Comparison of ENCODE assay signal across 16 cellular contexts in the genomic region with DNA sequence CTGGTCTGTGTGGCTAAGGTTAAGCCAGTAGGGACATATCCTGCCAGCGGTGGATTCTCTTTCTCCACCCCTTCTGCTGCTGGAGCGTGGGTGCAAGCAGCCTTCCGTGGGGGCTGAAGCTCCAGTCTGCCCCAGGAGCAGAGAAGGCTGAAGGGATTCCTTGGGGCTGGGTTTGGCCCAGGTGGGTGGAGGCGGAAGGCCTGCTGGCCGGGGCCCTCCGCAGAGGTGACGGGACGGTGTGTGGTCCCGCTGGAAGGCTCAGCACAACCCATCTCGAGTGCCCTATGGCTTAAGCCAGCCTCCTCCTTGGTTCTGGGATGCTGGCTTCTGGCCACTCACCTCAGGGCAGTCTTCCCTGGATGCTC.
"Had no signal": no experiment of that assay in that cellular context is flagged by ENCODE, and none has a peak within 500 bp of the region (broad histone marks: within the 10 kb centered on the region; RNA-seq: fewer than 3 reads in every experiment).

No MANE protein-coding gene starts in this region.

- H3K4me1 Mint-ChIP-seq: endodermal cell had no signal

- H3K4me2 ChIP-seq: neural progenitor cell had no signal

- H3K27ac ChIP-seq: epithelial cell of prostate, foreskin keratinocyte, neural progenitor cell had no signal

- H3K4me1 ChIP-seq: foreskin keratinocyte, neural progenitor cell had no signal

- H3K4me3 ChIP-seq: neural progenitor cell, uterus had no signal

- H3K9ac ChIP-seq: neural progenitor cell had no signal

- H3K27me3 ChIP-seq: foreskin keratinocyte, neural progenitor cell, uterus had no signal

- H3K9me3 Mint-ChIP-seq: activated naive CD4-positive, alpha-beta T cell treated with anti-CD3 and anti-CD28 coated beads, Interleukin-2, amount 50 U/mL, for 24 hours; activated T-cell treated with anti-CD3 and anti-CD28 coated beads, Interleukin-2, amount 50 U/mL, for 72 hours; endodermal cell; naive thymus-derived CD4-positive, alpha-beta T cell; neural progenitor cell; stimulated activated naive CD8-positive, alpha-beta T cell treated with anti-CD3 and anti-CD28 coated beads, Interleukin-15, amount 100 ng/mL, for 72 hours had no signal

- H3K27me3 Mint-ChIP-seq: activated naive CD4-positive, alpha-beta T cell treated with anti-CD3 and anti-CD28 coated beads, Interleukin-2, amount 50 U/mL, for 24 hours; naive thymus-derived CD4-positive, alpha-beta T cell; progenitor cell of endocrine pancreas; stimulated activated naive CD8-positive, alpha-beta T cell treated with anti-CD3 and anti-CD28 coated beads, Interleukin-15, amount 100 ng/mL, for 72 hours had no signal

- ATAC-seq: activated T-cell treated with anti-CD3 and anti-CD28 coated beads, Interleukin-2, amount 50 U/mL, for 72 hours; foreskin keratinocyte; naive thymus-derived CD4-positive, alpha-beta T cell; stimulated activated naive CD8-positive, alpha-beta T cell treated with anti-CD3 and anti-CD28 coated beads, Interleukin-15, amount 100 ng/mL, for 72 hours had no signal

- H3K9me3 ChIP-seq: uterus had no signal

- DNase-seq: activated CD4-positive, CD25-positive, alpha-beta regulatory T cell treated with anti-CD3 and anti-CD28 coated beads, Interleukin-2, amount 50 U/mL, for 72 hours; activated CD8-positive, alpha-beta memory T cell treated with anti-CD3 and anti-CD28 coated beads for 24 hours; activated CD8-positive, alpha-beta memory T cell treated with anti-CD3 and anti-CD28 coated beads, Interleukin-2, amount 50 U/mL, for 48 hours; activated gamma-delta T cell; activated T-cell treated with anti-CD3 and anti-CD28 coated beads, Interleukin-2, amount 50 U/mL, for 72 hours; endodermal cell; foreskin keratinocyte; mesendoderm; naive thymus-derived CD4-positive, alpha-beta T cell; stimulated activated naive CD8-positive, alpha-beta T cell treated with anti-CD3 and anti-CD28 coated beads, Interleukin-15, amount 100 ng/mL, for 72 hours; T1000; uterus had no signal

- H3K27ac Mint-ChIP-seq: activated naive CD4-positive, alpha-beta T cell treated with anti-CD3 and anti-CD28 coated beads, Interleukin-2, amount 50 U/mL, for 24 hours; activated T-cell treated with anti-CD3 and anti-CD28 coated beads, Interleukin-2, amount 50 U/mL, for 72 hours; endodermal cell; naive thymus-derived CD4-positive, alpha-beta T cell; neural progenitor cell; progenitor cell of endocrine pancreas; stimulated activated naive CD8-positive, alpha-beta T cell treated with anti-CD3 and anti-CD28 coated beads, Interleukin-15, amount 100 ng/mL, for 72 hours had no signal

- H3K36me3 ChIP-seq: neural progenitor cell, uterus had no signal

- H3K4me3 Mint-ChIP-seq: activated naive CD4-positive, alpha-beta T cell treated with anti-CD3 and anti-CD28 coated beads, Interleukin-2, amount 50 U/mL, for 24 hours; activated T-cell treated with anti-CD3 and anti-CD28 coated beads, Interleukin-2, amount 50 U/mL, for 72 hours; endodermal cell; naive thymus-derived CD4-positive, alpha-beta T cell; neural progenitor cell; stimulated activated naive CD8-positive, alpha-beta T cell treated with anti-CD3 and anti-CD28 coated beads, Interleukin-15, amount 100 ng/mL, for 72 hours had no signal
